21 cellular contexts compared by ENCODE assay signal in genomic region chr13:101977475-101977874, GRCh38.
A peak's percentile ranks its signal among the peaks of the same experiment; 100 is the strongest.
DNase-seq lines count a peak whose midpoint lies in the region; ATAC-seq and TF ChIP-seq lines count a peak whose summit lies in the region.
"Had no signal": no experiment of that assay in that cellular context is flagged by ENCODE, and none has a peak within 500 bp of the region (broad histone marks: within the 10 kb centered on the region; RNA-seq: fewer than 3 reads in every experiment).

No MANE protein-coding gene starts in this region.

- H3K9ac ChIP-seq in skeletal muscle satellite cell (ENCODE audit: low read depth, low read length): no peak overlapping the region
- H3K9ac ChIP-seq: BLaER1 treated with 17β-estradiol and CSF1 and Interleukin-3, amounts not matched to agents 10 nM and 100 nM had no signal

- H3K4me3 Mint-ChIP-seq in type B pancreatic cell: no peak overlapping the region
- H3K4me3 Mint-ChIP-seq: activated naive CD4-positive, alpha-beta T cell treated with anti-CD3 and anti-CD28 coated beads, Interleukin-2, amount 50 U/mL, for 24 hours; activated T-helper 17 cell treated with anti-CD3 and anti-CD28 coated beads, Interleukin-2, amount 50 U/mL, for 72 hours had no signal

- H3K4me3 ChIP-seq in adrenal gland: no peak overlapping the region
- no peak overlapping the region for H3K4me3 ChIP-seq in skeletal muscle satellite cell (ENCODE audit: low read length)
- H3K4me3 ChIP-seq: BLaER1 treated with 17β-estradiol and CSF1 and Interleukin-3, amounts not matched to agents 10 nM and 100 nM had no signal

- no peaks in the 10 kb centered on the region for H3K4me1 Mint-ChIP-seq in type B pancreatic cell (ENCODE audit: unreplicated experiment)
- H3K4me1 Mint-ChIP-seq: activated naive CD4-positive, alpha-beta T cell treated with anti-CD3 and anti-CD28 coated beads, Interleukin-2, amount 50 U/mL, for 24 hours; activated T-helper 17 cell treated with anti-CD3 and anti-CD28 coated beads, Interleukin-2, amount 50 U/mL, for 72 hours had no signal

- no peak for TF ChIP-seq POLR2A in adrenal gland (IDR thresholded peaks at IDR 0.05)

- H3K27me3 Mint-ChIP-seq in type B pancreatic cell: peaks cover 3% of the 10 kb centered on the region
- H3K27me3 Mint-ChIP-seq: activated T-helper 17 cell treated with anti-CD3 and anti-CD28 coated beads, Interleukin-2, amount 50 U/mL, for 72 hours had no signal

- H3K4me2 ChIP-seq in skeletal muscle satellite cell (ENCODE audit: low read length): peak overlapping the region; percentile 50
- H3K4me2 ChIP-seq: BLaER1 treated with 17β-estradiol and CSF1 and Interleukin-3, amounts not matched to agents 10 nM and 100 nM had no signal

- DNase-seq in Right ventricle myocardium inferior (ENCODE audit: missing footprints) (no peak), cardiac septum (ENCODE audit: low spot score) (no peak), NCI-H2171 (lab: John Stamatoyannopoulos, UW) (peak; percentile 6), adrenal gland (peak in 5 of 7 donors; percentile 7 to 57 (median 23)), ecto neural progenitor cell (ENCODE audit: low spot score) (no peak), RPMI8226 (no peak), type B pancreatic cell (ENCODE audit: extremely low spot score, unreplicated experiment) (no peak)
- DNase-seq: activated CD4-positive, alpha-beta T cell treated with anti-CD3 and anti-CD28 coated beads, Interleukin-2, amount 50 U/mL, for 1 hour; aorta; Calu3; central memory CD4-positive, alpha-beta T cell; H7; KG1; kidney glomerular epithelial cell; NCI-H2081; NCI-H524; trophoblast cell had no signal

- H3K4me1 ChIP-seq in adrenal gland (replicated peaks in 1 of 2) (peaks cover 0 to 4% of the 10 kb centered on the region in 2 donors), skeletal muscle satellite cell (ENCODE audit: control insufficient read depth, insufficient read depth, low read length) (peaks cover 12% of the 10 kb centered on the region)
- H3K4me1 ChIP-seq: BLaER1 treated with 17β-estradiol and CSF1 and Interleukin-3, amounts not matched to agents 10 nM and 100 nM had no signal

- peak; percentile 24 for ATAC-seq in Right ventricle myocardium inferior
- ATAC-seq: activated T-helper 17 cell treated with anti-CD3 and anti-CD28 coated beads, Interleukin-2, amount 50 U/mL, for 72 hours had no signal

- no peaks in the 10 kb centered on the region for H3K9me3 ChIP-seq in adrenal gland (replicated peaks in 1 of 3)
- no peaks in the 10 kb centered on the region for H3K9me3 ChIP-seq in skeletal muscle satellite cell (replicated peaks; ENCODE audit: low read length)
- H3K9me3 ChIP-seq: BLaER1 treated with 17β-estradiol and CSF1 and Interleukin-3, amounts not matched to agents 10 nM and 100 nM had no signal

- H3K27ac ChIP-seq in adrenal gland: peak overlapping the region in 1 of 5 donors; percentile 3
- H3K27ac ChIP-seq: BLaER1 treated with 17β-estradiol and CSF1 and Interleukin-3, amounts not matched to agents 10 nM and 100 nM had no signal

- no peaks in the 10 kb centered on the region for H3K9me3 Mint-ChIP-seq in type B pancreatic cell
- H3K9me3 Mint-ChIP-seq: activated naive CD4-positive, alpha-beta T cell treated with anti-CD3 and anti-CD28 coated beads, Interleukin-2, amount 50 U/mL, for 24 hours; activated T-helper 17 cell treated with anti-CD3 and anti-CD28 coated beads, Interleukin-2, amount 50 U/mL, for 72 hours had no signal

- intact Hi-C loops in Right ventricle myocardium inferior (cut with DNase I) (no loop called here), cardiac septum (cut with DNase I) (no loop called here), adrenal gland (cut with DNase I) (no loop called here)

- 29 to 34% (median 31%) methylated on average over 3 of the region's 3 CpGs for WGBS in adrenal gland, 4 donors

- H3K36me3 ChIP-seq in adrenal gland (replicated peaks in 1 of 2): no peaks in the 10 kb centered on the region
- H3K36me3 ChIP-seq in skeletal muscle satellite cell (ENCODE audit: insufficient read depth, low read length): no peaks in the 10 kb centered on the region
- H3K36me3 ChIP-seq: BLaER1 treated with 17β-estradiol and CSF1 and Interleukin-3, amounts not matched to agents 10 nM and 100 nM had no signal

- H3K36me3 Mint-ChIP-seq in type B pancreatic cell: no peaks in the 10 kb centered on the region
- H3K36me3 Mint-ChIP-seq: activated naive CD4-positive, alpha-beta T cell treated with anti-CD3 and anti-CD28 coated beads, Interleukin-2, amount 50 U/mL, for 24 hours had no signal

- no peaks in the 10 kb centered on the region for H3K27me3 ChIP-seq in adrenal gland
- no peaks in the 10 kb centered on the region for H3K27me3 ChIP-seq in skeletal muscle satellite cell (ENCODE audit: control insufficient read depth, insufficient read depth, low read length)
- H3K27me3 ChIP-seq: BLaER1 treated with 17β-estradiol and CSF1 and Interleukin-3, amounts not matched to agents 10 nM and 100 nM had no signal

- H3K27ac Mint-ChIP-seq in type B pancreatic cell: no peak overlapping the region
- H3K27ac Mint-ChIP-seq: activated naive CD4-positive, alpha-beta T cell treated with anti-CD3 and anti-CD28 coated beads, Interleukin-2, amount 50 U/mL, for 24 hours; activated T-helper 17 cell treated with anti-CD3 and anti-CD28 coated beads, Interleukin-2, amount 50 U/mL, for 72 hours had no signal

- no peak for TF ChIP-seq CTCF in adrenal gland (IDR thresholded peaks at IDR 0.05)
- no peak for TF ChIP-seq CTCF in type B pancreatic cell (conservative IDR thresholded peaks at IDR 0.05)

Comparison
In these comparisons a context has a peak if more than half of its experiments do, and no peak if none do; other contexts are left out.
1. DNase-seq: peak in NCI-H2171 (single experiment) and adrenal gland (5 of 7); none in Right ventricle myocardium inferior (single experiment), cardiac septum (single experiment), ecto neural progenitor cell (single experiment), RPMI8226 (single experiment) and type B pancreatic cell (single experiment).